ENCODE assay signal across 34 cellular contexts in genomic region chr2:113677327-113677726, GRCh38.
"Had no signal": no experiment of that assay in that cellular context is flagged by ENCODE, and none has a peak within 500 bp of the region (broad histone marks: within the 10 kb centered on the region; RNA-seq: fewer than 3 reads in every experiment).

No MANE protein-coding gene starts in this region.

- H3K4me1 ChIP-seq: adrenal gland, SJCRH30 had no signal

- H3K4me1 Mint-ChIP-seq: activated CD4-positive, alpha-beta T cell treated with anti-CD3 and anti-CD28 coated beads, Interleukin-2, amount 10 ng/mL, durations not matched to agents 24 days and 14 days; brain had no signal

- H3K36me3 Mint-ChIP-seq: brain had no signal

- H3K27ac Mint-ChIP-seq: activated CD4-positive, alpha-beta T cell treated with anti-CD3 and anti-CD28 coated beads, Interleukin-2, amount 10 ng/mL, durations not matched to agents 24 days and 14 days; activated CD8-positive, alpha-beta T cell treated with anti-CD3 and anti-CD28 coated beads for 36 hours; activated naive CD4-positive, alpha-beta T cell treated with anti-CD3 and anti-CD28 coated beads for 36 hours; activated naive CD4-positive, alpha-beta T cell treated with anti-CD3 and anti-CD28 coated beads, Interleukin-2, amount 50 U/mL, for 72 hours; activated T-helper 1 cell treated with anti-CD3 and anti-CD28 coated beads, Interleukin-12 subunit alpha, Interleukin-12 subunit beta, Interleukin-2, Interleukin-4 antibody, amounts not matched to agents 30 ng/mL and 10 ng/mL and 1 ng/mL, durations not matched to agents 14 hours and 24 hours and 36 hours; T-helper 1 cell treated with Interleukin-12 subunit alpha and Interleukin-12 subunit beta and Interleukin-4 antibody, amounts not matched to agents 30 μg/mL and 1 μg/mL, for 36 hours; T-helper 2 cell treated with Interferon-gamma antibody and Interleukin-4, amounts not matched to agents 5 μg/mL and 100 μg/mL, for 36 hours had no signal

- H3K36me3 ChIP-seq: adrenal gland, SJCRH30 had no signal

- ATAC-seq: activated CD8-positive, alpha-beta T cell treated with anti-CD3 and anti-CD28 coated beads for 36 hours; activated naive CD4-positive, alpha-beta T cell treated with anti-CD3 and anti-CD28 coated beads, Interleukin-2, amount 50 U/mL, for 72 hours; activated T-cell treated with anti-CD3 and anti-CD28 coated beads, Interleukin-2, amount 50 U/mL, for 4 hours had no signal

- FAIRE-seq: bronchial epithelial cell, RCC 7860, TTC549 had no signal

- H3K27ac ChIP-seq: adrenal gland, KMS-11, PC-9, RWPE1, SJCRH30, SK-N-MC had no signal

- H3K4me2 ChIP-seq: KMS-11, PC-9 had no signal

- H3K27me3 ChIP-seq: adrenal gland, SJCRH30 had no signal

- H2AFZ ChIP-seq: PC-9 had no signal

- H3K4me3 ChIP-seq: adrenal gland, PC-9, SJCRH30, SK-N-MC had no signal

- H3K9me3 ChIP-seq: adrenal gland, SJCRH30 had no signal

- H3K4me3 Mint-ChIP-seq: activated CD4-positive, alpha-beta T cell treated with anti-CD3 and anti-CD28 coated beads, Interleukin-2, amount 10 ng/mL, durations not matched to agents 24 days and 14 days; activated CD8-positive, alpha-beta T cell treated with anti-CD3 and anti-CD28 coated beads for 36 hours; activated naive CD4-positive, alpha-beta T cell treated with anti-CD3 and anti-CD28 coated beads for 36 hours; activated T-cell treated with anti-CD3 and anti-CD28 coated beads, Interleukin-2, amount 50 U/mL, for 4 hours; activated T-helper 1 cell treated with anti-CD3 and anti-CD28 coated beads, Interleukin-12 subunit alpha, Interleukin-12 subunit beta, Interleukin-2, Interleukin-4 antibody, amounts not matched to agents 30 ng/mL and 10 ng/mL and 1 ng/mL, durations not matched to agents 14 hours and 24 hours and 36 hours; brain; T-helper 1 cell treated with Interleukin-12 subunit alpha and Interleukin-12 subunit beta and Interleukin-4 antibody, amounts not matched to agents 30 μg/mL and 1 μg/mL, for 36 hours; T-helper 2 cell treated with Interferon-gamma antibody and Interleukin-4, amounts not matched to agents 5 μg/mL and 100 μg/mL, for 36 hours had no signal

- H3K27me3 Mint-ChIP-seq: activated CD8-positive, alpha-beta T cell treated with anti-CD3 and anti-CD28 coated beads for 36 hours had no signal

- H3K9me3 Mint-ChIP-seq: activated naive CD4-positive, alpha-beta T cell treated with anti-CD3 and anti-CD28 coated beads for 36 hours; activated naive CD4-positive, alpha-beta T cell treated with anti-CD3 and anti-CD28 coated beads, Interleukin-2, amount 50 U/mL, for 72 hours; activated T-cell treated with anti-CD3 and anti-CD28 coated beads, Interleukin-2, amount 50 U/mL, for 4 hours; activated T-helper 1 cell treated with anti-CD3 and anti-CD28 coated beads, Interleukin-12 subunit alpha, Interleukin-12 subunit beta, Interleukin-2, Interleukin-4 antibody, amounts not matched to agents 30 ng/mL and 10 ng/mL and 1 ng/mL, durations not matched to agents 14 hours and 24 hours and 36 hours; T-helper 1 cell treated with Interleukin-12 subunit alpha and Interleukin-12 subunit beta and Interleukin-4 antibody, amounts not matched to agents 30 μg/mL and 1 μg/mL, for 36 hours; T-helper 2 cell treated with Interferon-gamma antibody and Interleukin-4, amounts not matched to agents 5 μg/mL and 100 μg/mL, for 36 hours had no signal

- H3K9ac ChIP-seq: KMS-11 had no signal

- DNase-seq: activated CD4-positive, alpha-beta T cell treated with anti-CD3 and anti-CD28 coated beads, Interleukin-2, amount 10 ng/mL, durations not matched to agents 24 days and 14 days; activated CD4-positive, alpha-beta T cell treated with anti-CD3 and anti-CD28 coated beads, Interleukin-2, amount 50 U/mL, for 4 hours; activated CD8-positive, alpha-beta T cell treated with anti-CD3 and anti-CD28 coated beads for 36 hours; activated gamma-delta T cell treated with Interleukin-2 at 50 U/mL for 16 hours; activated naive CD4-positive, alpha-beta T cell treated with anti-CD3 and anti-CD28 coated beads for 36 hours; activated T-cell treated with anti-CD3 and anti-CD28 coated beads, Interleukin-2, amount 50 U/mL, for 4 hours; adrenal gland; anterior cingulate cortex; central memory CD4-positive, alpha-beta T cell; MM.1S; MV-4-11; NCI-H1092; NCI-H1436 treated with DMSO at 0.1 percent for 48 hours; NCI-H1694 treated with DMSO at 0.1 percent for 48 hours; NCI-H2029; NCI-H2171; NCI-H510A; NCI-H526; NCI-H748 treated with DMSO at 0.1 percent for 48 hours; NK-92 treated with Interleukin-12 subunit alpha and Interleukin-12 subunit beta, amount 100 ng/mL, for 24 hours; PC-9; SHP77; SJCRH30 had no signal
